20 cellular contexts compared by ENCODE assay signal in the genomic region with DNA sequence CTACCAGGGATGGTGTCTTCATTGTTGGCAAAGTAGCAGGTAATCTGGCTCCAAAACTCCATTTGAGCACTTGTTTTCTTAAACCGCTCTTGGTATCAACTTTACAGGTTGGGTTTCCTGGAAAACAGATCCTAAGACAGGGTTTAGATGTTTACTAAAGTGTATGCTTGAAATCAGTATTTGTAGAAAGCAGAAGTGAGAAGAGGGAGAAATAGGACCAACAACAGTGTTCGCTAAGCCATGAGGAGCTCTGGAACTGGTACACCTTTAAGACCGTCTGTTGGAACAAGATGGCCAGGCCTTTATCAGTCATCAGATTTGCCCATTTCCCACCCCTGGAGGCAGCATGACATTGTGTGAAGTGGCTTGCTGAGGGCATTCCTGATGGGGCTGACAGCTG.
DNase-seq lines count a peak whose midpoint lies in the region; ATAC-seq, FAIRE-seq and TF ChIP-seq lines count a peak whose summit lies in the region.
"Had no signal": no experiment of that assay in that cellular context is flagged by ENCODE, and none has a peak within 500 bp of the region (broad histone marks: within the 10 kb centered on the region; RNA-seq: fewer than 3 reads in every experiment).

No MANE protein-coding gene starts in this region.

- H3K56ac ChIP-seq in mesendoderm (ENCODE audit: low read length) = no peak overlapping the region

- no peak overlapping the region for H2AK5ac ChIP-seq in mesendoderm (ENCODE audit: low read length)

- no peaks in the 10 kb centered on the region for H3K9me3 ChIP-seq in right lobe of liver
- H3K9me3 ChIP-seq: Caco-2 had no signal

- no peak for TF ChIP-seq POLR2A in right lobe of liver (IDR thresholded peaks at IDR 0.05)

- ATAC-seq in stimulated activated effector memory CD8-positive, alpha-beta T cell treated with anti-CD3 and anti-CD28 coated beads, Interleukin-12 subunit alpha, Interleukin-12 subunit beta, amount 100 ng/mL, for 72 hours = peak; percentile 21
- ATAC-seq in right lobe of liver (no peak), GM18517 (IDR thresholded peaks at IDR 0.05; ENCODE audit: unreplicated experiment) (no peak)
- ATAC-seq: CD8-positive, alpha-beta T cell had no signal

- H3K4me3 Mint-ChIP-seq in stimulated activated effector memory CD8-positive, alpha-beta T cell treated with anti-CD3 and anti-CD28 coated beads, Interleukin-12 subunit alpha, Interleukin-12 subunit beta, amount 100 ng/mL, for 72 hours = no peak overlapping the region
- H3K4me3 Mint-ChIP-seq: CD4-positive, CD25-positive, alpha-beta regulatory T cell; CD8-positive, alpha-beta T cell had no signal

- peaks cover 7% of the 10 kb centered on the region for H3K9me3 Mint-ChIP-seq in stimulated activated effector memory CD8-positive, alpha-beta T cell treated with anti-CD3 and anti-CD28 coated beads, Interleukin-12 subunit alpha, Interleukin-12 subunit beta, amount 100 ng/mL, for 72 hours
- H3K9me3 Mint-ChIP-seq: CD8-positive, alpha-beta T cell had no signal

- H3K23ac ChIP-seq in mesendoderm (ENCODE audit: low read length) = no peak overlapping the region

- H3K4me3 ChIP-seq in bronchial epithelial cell (ENCODE audit: low read depth, low read length) = no peak overlapping the region
- no peak overlapping the region for H3K4me3 ChIP-seq in mesendoderm (ENCODE audit: low read length)
- H3K4me3 ChIP-seq in right lobe of liver = no peak overlapping the region
- H3K4me3 ChIP-seq: GM23248 had no signal

- H4K5ac ChIP-seq in mesendoderm (ENCODE audit: low read length) = no peak overlapping the region

- H3K36me3 ChIP-seq in bronchial epithelial cell (ENCODE audit: control insufficient read depth, insufficient read depth, low read length) (no peaks in the 10 kb centered on the region), mesendoderm (ENCODE audit: control insufficient read depth, insufficient read depth, low read length) (no peaks in the 10 kb centered on the region), right lobe of liver (no peaks in the 10 kb centered on the region)

- no CpG with 5 or more reads among the region's 3 CpGs for WGBS in mesendoderm (ENCODE audit: extremely low coverage, insufficient coverage, low lambda C conversion rate)
- 60% methylated on average over 3 of the region's 3 CpGs for WGBS in right lobe of liver (ENCODE audit: insufficient coverage, low coverage, low lambda C conversion rate, missing lambda C conversion rate)

- H3K4me1 ChIP-seq in mesendoderm (ENCODE audit: control insufficient read depth, low read depth, low read length) (no peaks in the 10 kb centered on the region), right lobe of liver (no peaks in the 10 kb centered on the region)
- H3K4me1 ChIP-seq: Caco-2 had no signal

- H2BK120ac ChIP-seq in mesendoderm (ENCODE audit: low read depth, low read length) = no peak overlapping the region

- no peak overlapping the region for H3K4me2 ChIP-seq in mesendoderm (ENCODE audit: low read length)

- H2BK5ac ChIP-seq in mesendoderm (ENCODE audit: low read length) = no peak overlapping the region

- peak; percentile 66 for FAIRE-seq in bronchial epithelial cell (lab: Jason Lieb, UNC)
- FAIRE-seq: GM12892, GM19239, H1 had no signal

- H3K18ac ChIP-seq in mesendoderm (ENCODE audit: low read length) = no peak overlapping the region

- H3K79me2 ChIP-seq in mesendoderm (ENCODE audit: control insufficient read depth, insufficient read depth, low read length) = no peaks in the 10 kb centered on the region

- H3K27ac ChIP-seq in mesendoderm (ENCODE audit: low read depth, low read length) (no peak overlapping the region), right lobe of liver (no peak overlapping the region)
- H3K27ac ChIP-seq: GM23248 had no signal

- H4K8ac ChIP-seq in mesendoderm (ENCODE audit: low read depth, low read length) = no peak overlapping the region

- no peaks in the 10 kb centered on the region for H3K36me3 Mint-ChIP-seq in stimulated activated effector memory CD8-positive, alpha-beta T cell treated with anti-CD3 and anti-CD28 coated beads, Interleukin-12 subunit alpha, Interleukin-12 subunit beta, amount 100 ng/mL, for 72 hours
- H3K36me3 Mint-ChIP-seq: CD4-positive, CD25-positive, alpha-beta regulatory T cell; CD8-positive, alpha-beta T cell had no signal

- DNase-seq in bronchial epithelial cell (ENCODE audit: low read depth) (no peak), mesendoderm (peak; percentile 13), SK-N-DZ (ENCODE audit: low spot score) (no peak), right lobe of liver (no peak)
- no peak for DNase-seq in stimulated activated effector memory CD8-positive, alpha-beta T cell treated with anti-CD3 and anti-CD28 coated beads, Interleukin-12 subunit alpha, Interleukin-12 subunit beta, amount 100 ng/mL, for 72 hours (ENCODE audit: low spot score in 2 of 2)
- DNase-seq: C1 segment of cervical spinal cord; Caco-2; CD4-positive, CD25-positive, alpha-beta regulatory T cell; CD8-positive, alpha-beta T cell; DMS153; DMS79; EL; GDM1; GM23248; H7; HCEC 1CT had no signal

- no peaks in the 10 kb centered on the region for H3K4me1 Mint-ChIP-seq in stimulated activated effector memory CD8-positive, alpha-beta T cell treated with anti-CD3 and anti-CD28 coated beads, Interleukin-12 subunit alpha, Interleukin-12 subunit beta, amount 100 ng/mL, for 72 hours
- H3K4me1 Mint-ChIP-seq: CD4-positive, CD25-positive, alpha-beta regulatory T cell had no signal

- intact Hi-C loops in right lobe of liver (cut with DNase I) = no loop called here

- no peak overlapping the region for H2BK15ac ChIP-seq in mesendoderm (replicated peaks; ENCODE audit: low read depth)

- TF ChIP-seq CTCF in bronchial epithelial cell (IDR thresholded peaks at IDR 0.05; ENCODE audit: insufficient read depth, low read length, severe bottlenecking) (no peak), right lobe of liver (IDR thresholded peaks at IDR 0.05) (no peak)

- H3K27ac Mint-ChIP-seq in stimulated activated effector memory CD8-positive, alpha-beta T cell treated with anti-CD3 and anti-CD28 coated beads, Interleukin-12 subunit alpha, Interleukin-12 subunit beta, amount 100 ng/mL, for 72 hours = no peak overlapping the region
- H3K27ac Mint-ChIP-seq: CD4-positive, CD25-positive, alpha-beta regulatory T cell; CD8-positive, alpha-beta T cell had no signal

- H3K79me1 ChIP-seq in mesendoderm (ENCODE audit: low read length) = no peaks in the 10 kb centered on the region

- H3K4ac ChIP-seq in mesendoderm (ENCODE audit: low read depth, low read length) = no peak overlapping the region

- H3K9ac ChIP-seq in mesendoderm (ENCODE audit: low read length) = no peak overlapping the region
- H3K9ac ChIP-seq: GM23248 had no signal

- H3K27me3 ChIP-seq in bronchial epithelial cell (ENCODE audit: control insufficient read depth, insufficient read depth, low read length) (no peaks in the 10 kb centered on the region), mesendoderm (ENCODE audit: insufficient read depth, low read length, poor library complexity) (no peaks in the 10 kb centered on the region), right lobe of liver (no peaks in the 10 kb centered on the region)
